Comparison of ENCODE assay signal across 1 cellular context in genomic region chr9:134328841-134329575, GRCh38.
TF ChIP-seq lines count a peak whose summit lies in the region.

No MANE protein-coding gene starts in this region.

TF ChIP-seq in HepG2, 621 proteins besides CTCF, POLR2A, EP300 and RAD21 (continued from another document and continues in another):
- TF ChIP-seq ZNF318 (CRISPR knock-in tag; IDR thresholded peaks at IDR 0.05) (no peak), ZNF615 (CRISPR knock-in tag; IDR thresholded peaks at IDR 0.05; ENCODE audit: borderline replicate concordance) (no peak; the same call in 1 of the 2 replicates), ZNF564 (CRISPR knock-in tag; IDR thresholded peaks at IDR 0.05) (no peak), BHLHE40 (IDR thresholded peaks at IDR 0.05; ENCODE audit: low read length) (no peak), MNT (IDR thresholded peaks at IDR 0.05) (no peak), ZNF766 (CRISPR knock-in tag; IDR thresholded peaks at IDR 0.05; ENCODE audit: borderline replicate concordance) (peak; percentile 34; the same call in 1 of the 2 replicates), ASH2L (IDR thresholded peaks at IDR 0.05; ENCODE audit: insufficient read length, low read depth, low read length) (peak; percentile 87), MXD3 (CRISPR knock-in tag; IDR thresholded peaks at IDR 0.05) (no peak), KDM1A (CRISPR knock-in tag; IDR thresholded peaks at IDR 0.05) (no peak), HDAC1 (CRISPR knock-in tag; IDR thresholded peaks at IDR 0.05) (peak; percentile 86), REPIN1 (CRISPR knock-in tag; IDR thresholded peaks at IDR 0.05; ENCODE audit: borderline replicate concordance, low read depth) (peak; percentile 54; the same call in 1 of the 2 replicates), ZNF597 (CRISPR knock-in tag; IDR thresholded peaks at IDR 0.05) (no peak), ZNF770 (CRISPR knock-in tag; IDR thresholded peaks at IDR 0.05) (peak; percentile 80), NFE2 (CRISPR knock-in tag; IDR thresholded peaks at IDR 0.05) (no peak), ZFYVE20 (CRISPR knock-in tag; IDR thresholded peaks at IDR 0.05; ENCODE audit: borderline replicate concordance, low read depth) (no peak), ZNF567 (CRISPR knock-in tag; IDR thresholded peaks at IDR 0.05; ENCODE audit: borderline replicate concordance) (no peak), ZNF589 (CRISPR knock-in tag; conservative IDR thresholded peaks at IDR 0.05) (peak; percentile 65; the same call in 1 of the 2 replicates), ZNF672 (CRISPR knock-in tag; IDR thresholded peaks at IDR 0.05) (peak; percentile 87), MTERF4 (CRISPR knock-in tag; IDR thresholded peaks at IDR 0.05) (0 out of 2 replicates have a peak, but pooled peaks have one; percentile 33), ZNF503 (CRISPR knock-in tag; IDR thresholded peaks at IDR 0.05) (no peak; the same call in 1 of the 2 replicates), DPF2 (CRISPR knock-in tag; IDR thresholded peaks at IDR 0.05; ENCODE audit: borderline replicate concordance, low read depth) (no peak), BRD4 (CRISPR knock-in tag; IDR thresholded peaks at IDR 0.05) (peak; percentile 33; the same call in 1 of the 2 replicates), ZSCAN31 (CRISPR knock-in tag; IDR thresholded peaks at IDR 0.05; ENCODE audit: low read depth) (peak; percentile 84; the same call in 1 of the 2 replicates), ZBTB34 (CRISPR knock-in tag; IDR thresholded peaks at IDR 0.05) (peak; percentile 92), SPEN (CRISPR knock-in tag; IDR thresholded peaks at IDR 0.05; ENCODE audit: low read depth) (peak; percentile 79), ZNF607 (CRISPR knock-in tag; IDR thresholded peaks at IDR 0.05; ENCODE audit: borderline replicate concordance) (peak; percentile 18; the same call in 1 of the 2 replicates), ZNF180 (CRISPR knock-in tag; IDR thresholded peaks at IDR 0.05; ENCODE audit: borderline replicate concordance, low read depth) (no peak), RBAK (CRISPR knock-in tag; IDR thresholded peaks at IDR 0.05) (no peak; the same call in 1 of the 2 replicates), ZNF501 (CRISPR knock-in tag; IDR thresholded peaks at IDR 0.05) (peak; percentile 91), NFIB (CRISPR knock-in tag; IDR thresholded peaks at IDR 0.05; ENCODE audit: borderline replicate concordance) (no peak), TAF1 (CRISPR knock-in tag; IDR thresholded peaks at IDR 0.05) (peak; percentile 36; the same call in 1 of the 2 replicates), SRSF4 (IDR thresholded peaks at IDR 0.05; ENCODE audit: low read depth, low read length, poor library complexity, severe bottlenecking) (no peak), CENPX (CRISPR knock-in tag; IDR thresholded peaks at IDR 0.05) (no peak), JUNB (CRISPR knock-in tag; IDR thresholded peaks at IDR 0.05; ENCODE audit: borderline replicate concordance) (no peak), PCBP1 (IDR thresholded peaks at IDR 0.05; ENCODE audit: borderline replicate concordance, low read depth, low read length) (no peak), FOXA3 (CRISPR knock-in tag; IDR thresholded peaks at IDR 0.05) (peak; percentile 69), GMEB2 (CRISPR knock-in tag; IDR thresholded peaks at IDR 0.05; ENCODE audit: low read depth) (no peak), ZNF678 (CRISPR knock-in tag; IDR thresholded peaks at IDR 0.05) (no peak), ZNF10 (CRISPR knock-in tag; IDR thresholded peaks at IDR 0.05; ENCODE audit: borderline replicate concordance, low read depth) (no peak), ZNF792 (CRISPR knock-in tag; IDR thresholded peaks at IDR 0.05) (0 out of 2 replicates have a peak, but pooled peaks have one; percentile 13), ZNF550 (CRISPR knock-in tag; IDR thresholded peaks at IDR 0.05; ENCODE audit: borderline replicate concordance) (no peak)
